Comparison of ENCODE assay signal across 1 cellular context in the genomic region with DNA sequence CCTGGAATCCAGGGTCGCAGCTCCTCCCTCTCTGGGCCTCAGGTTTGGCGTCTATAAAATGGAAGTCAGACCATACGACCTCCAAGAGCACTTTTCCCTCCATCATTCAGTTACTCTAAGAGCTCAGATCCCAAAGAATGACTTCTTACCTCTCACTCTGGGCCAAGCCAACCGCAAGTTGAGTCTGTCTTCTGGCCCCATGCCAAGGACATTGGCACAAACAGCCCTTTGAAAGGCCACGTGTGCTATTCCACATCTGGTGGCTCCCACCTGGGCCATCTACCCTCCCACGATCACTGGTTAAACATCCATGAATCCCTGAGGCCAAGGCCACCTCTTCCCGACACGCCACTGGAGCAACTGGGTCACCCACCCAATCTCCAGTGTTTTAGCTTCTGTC.
TF ChIP-seq lines count a peak whose summit lies in the region.

No MANE protein-coding gene starts in this region.

TF ChIP-seq in K562, 482 proteins besides CTCF, POLR2A, EP300 and RAD21:
- peak; percentile 85 for TF ChIP-seq NFIC (IDR thresholded peaks at IDR 0.05)
- TF ChIP-seq POU5F1 (IDR thresholded peaks at IDR 0.05; ENCODE audit: borderline replicate concordance, low read depth, low read length, partially characterized antibody) = no peak
